In genomic region chrX:134717698-134718328, GRCh38 we compare ENCODE assay signal across 14 cellular contexts. TPM values are rescaled to one million over a fixed set of nuclear protein-coding genes. Genes with fewer than 3 reads are reported as not detected.
DNase-seq lines count a peak whose midpoint lies in the region; ATAC-seq, FAIRE-seq and TF ChIP-seq lines count a peak whose summit lies in the region.
"Had no signal": no experiment of that assay in that cellular context is flagged by ENCODE, and none has a peak within 500 bp of the region (broad histone marks: within the 10 kb centered on the region; RNA-seq: fewer than 3 reads in every experiment).

No MANE protein-coding gene starts in this region.

- no peak overlapping the region for H2BK12ac ChIP-seq in H9 (ENCODE audit: insufficient read length, low read depth, low read length)

- H3K27ac Mint-ChIP-seq in activated naive CD4-positive, alpha-beta T cell treated with anti-CD3 and anti-CD28 coated beads, Interleukin-2, amount 50 U/mL, for 72 hours = peak overlapping the region in 1 of 2 donors; percentile 75
- peak overlapping the region; percentile 83 for H3K27ac Mint-ChIP-seq in stimulated activated naive CD8-positive, alpha-beta T cell treated with anti-CD3 and anti-CD28 coated beads, Interleukin-15, Interleukin-2, amounts not matched to agents 100 ng/mL and 50 ng/mL, for 24 hours
- no peak overlapping the region for H3K27ac Mint-ChIP-seq in H9
- H3K27ac Mint-ChIP-seq: memory B cell had no signal

- H3K9ac ChIP-seq in H9 (ENCODE audit: extremely low read depth, insufficient read length, low read length) = no peak overlapping the region

- no peaks in the 10 kb centered on the region for H3K79me2 ChIP-seq in H9 (ENCODE audit: insufficient read depth, low read length)

- no peak overlapping the region for H3K18ac ChIP-seq in H9 (ENCODE audit: insufficient read length, low read depth, low read length)

- H2BK5ac ChIP-seq in H9 (ENCODE audit: insufficient read length, low read length) = no peak overlapping the region

- H3K4me1 ChIP-seq in H9 (ENCODE audit: insufficient read depth, low read length) = peaks cover 5% of the 10 kb centered on the region; the same call in 1 of the 2 replicates
- H3K4me1 ChIP-seq: tibial nerve had no signal

- H4K5ac ChIP-seq in H9 (ENCODE audit: insufficient read length, low read depth, low read length) = no peak overlapping the region

- no peaks in the 10 kb centered on the region for H3K36me3 Mint-ChIP-seq in activated naive CD4-positive, alpha-beta T cell treated with anti-CD3 and anti-CD28 coated beads, Interleukin-2, amount 50 U/mL, for 72 hours
- H3K36me3 Mint-ChIP-seq in stimulated activated naive CD8-positive, alpha-beta T cell treated with anti-CD3 and anti-CD28 coated beads, Interleukin-15, Interleukin-2, amounts not matched to agents 100 ng/mL and 50 ng/mL, for 24 hours (ENCODE audit: low read depth) = no peaks in the 10 kb centered on the region
- H3K36me3 Mint-ChIP-seq in H9 (ENCODE audit: insufficient read depth in 1 of 3, low read depth in 3 of 3) = peaks cover 0 to 6% (median 3%) of the 10 kb centered on the region in 3 experiments; a peak in 4 of 7 replicates
- H3K36me3 Mint-ChIP-seq: activated naive CD4-positive, alpha-beta T cell treated with anti-CD3 and anti-CD28 coated beads, Interleukin-2, amount 50 U/mL, for 24 hours; memory B cell had no signal

- H2BK15ac ChIP-seq in H9 (ENCODE audit: low read depth, low read length) = no peak overlapping the region

- no peak overlapping the region for H4K8ac ChIP-seq in H9 (replicated peaks; ENCODE audit: insufficient read length, low read depth, low read length)

- no peak overlapping the region for H3T11ph ChIP-seq in H9 (ENCODE audit: low read length)

- no peak overlapping the region for H3K4me2 ChIP-seq in H9 (ENCODE audit: insufficient read depth, insufficient read length, low read length)

- no peak overlapping the region for H4K91ac ChIP-seq in H9 (ENCODE audit: insufficient read length, low read depth, low read length)

- H3K14ac ChIP-seq in H9 (ENCODE audit: insufficient read depth, low read length) = no peak overlapping the region

- peaks cover 20% of the 10 kb centered on the region for H3K4me1 Mint-ChIP-seq in stimulated activated naive CD8-positive, alpha-beta T cell treated with anti-CD3 and anti-CD28 coated beads, Interleukin-15, Interleukin-2, amounts not matched to agents 100 ng/mL and 50 ng/mL, for 24 hours (ENCODE audit: low read depth)
- peaks cover 19 to 41% of the 10 kb centered on the region in 2 experiments for H3K4me1 Mint-ChIP-seq in H9

- H3K23ac ChIP-seq in H9 (ENCODE audit: insufficient read length, low read depth, low read length) = no peak overlapping the region

- H3K4ac ChIP-seq in H9 (ENCODE audit: low read depth, low read length) = no peak overlapping the region

- H3K4me3 Mint-ChIP-seq in stimulated activated naive CD8-positive, alpha-beta T cell treated with anti-CD3 and anti-CD28 coated beads, Interleukin-15, Interleukin-2, amounts not matched to agents 100 ng/mL and 50 ng/mL, for 24 hours = no peak overlapping the region
- no peak overlapping the region for H3K4me3 Mint-ChIP-seq in H9
- H3K4me3 Mint-ChIP-seq: activated naive CD4-positive, alpha-beta T cell treated with anti-CD3 and anti-CD28 coated beads, Interleukin-2, amount 50 U/mL, for 24 hours; memory B cell had no signal

- DNase-seq in activated naive CD4-positive, alpha-beta T cell treated with anti-CD3 and anti-CD28 coated beads, Interleukin-2, amount 50 U/mL, for 72 hours (ENCODE audit: low spot score in 2 of 2) = no peak
- DNase-seq in activated naive CD4-positive, alpha-beta T cell treated with anti-CD3 and anti-CD28 coated beads, Interleukin-2, amount 50 U/mL, for 16 hours = no peak
- DNase-seq in RCC 7860 (ENCODE audit: low spot score) = peak; percentile 24
- DNase-seq in foreskin fibroblast = peak; percentile 34 to 64
- DNase-seq in middle frontal gyrus (ENCODE audit: extremely low spot score, low spot score) = no peak
- no peak for DNase-seq in H9
- DNase-seq: activated CD4-positive, alpha-beta T cell treated with anti-CD3 and anti-CD28 coated beads for 1 hour had no signal

- no CpG with 5 or more reads among the region's 1 CpG for WGBS in H9 (ENCODE audit: extremely low coverage, insufficient read length, low lambda C conversion rate)

- H3K27ac ChIP-seq in H9 (ENCODE audit: insufficient read length, low read depth, low read length) = no peak overlapping the region
- H3K27ac ChIP-seq: tibial nerve had no signal

- H3K27me3 ChIP-seq in H9 (ENCODE audit: insufficient read depth, low read length) = no peaks in the 10 kb centered on the region
- H3K27me3 ChIP-seq: BE2C had no signal

- H3K4me3 ChIP-seq in foreskin fibroblast (ENCODE audit: low read depth in 1 of 2, low read length in 2 of 2) = no peak overlapping the region
- H3K4me3 ChIP-seq: tibial nerve had no signal

- H3K27me3 Mint-ChIP-seq in stimulated activated naive CD8-positive, alpha-beta T cell treated with anti-CD3 and anti-CD28 coated beads, Interleukin-15, Interleukin-2, amounts not matched to agents 100 ng/mL and 50 ng/mL, for 24 hours = peaks cover 3% of the 10 kb centered on the region
- H3K27me3 Mint-ChIP-seq in H9 (ENCODE audit: low read depth) = no peaks in the 10 kb centered on the region; the same call in 1 of the 2 replicates
- H3K27me3 Mint-ChIP-seq: activated naive CD4-positive, alpha-beta T cell treated with anti-CD3 and anti-CD28 coated beads, Interleukin-2, amount 50 U/mL, for 24 hours had no signal

- no peak for TF ChIP-seq CTCF in foreskin fibroblast (IDR thresholded peaks at IDR 0.05; ENCODE audit: low read depth, low read length)
- TF ChIP-seq CTCF in H9 (conservative IDR thresholded peaks at IDR 0.05) = no peak

- H4K20me1 ChIP-seq in H9 (ENCODE audit: control insufficient read depth, insufficient read depth, insufficient read length) = no peaks in the 10 kb centered on the region

- H3K23me2 ChIP-seq in H9 (ENCODE audit: insufficient read length, low read depth, low read length, poor library complexity, severe bottlenecking) = no peaks in the 10 kb centered on the region

- no peak overlapping the region for H2BK20ac ChIP-seq in H9 (ENCODE audit: low read depth, low read length, poor library complexity, severe bottlenecking)

- no peak for FAIRE-seq in RCC 7860 (lab: Jason Lieb, UNC)

- no peak overlapping the region for H3K56ac ChIP-seq in H9 (ENCODE audit: insufficient read length, low read depth, low read length)

- peak; percentile 68 to 81 for ATAC-seq in activated naive CD4-positive, alpha-beta T cell treated with anti-CD3 and anti-CD28 coated beads, Interleukin-2, amount 50 U/mL, for 72 hours
- no peak for ATAC-seq in HG02759 (IDR thresholded peaks at IDR 0.05; ENCODE audit: unreplicated experiment)

- H2AFZ ChIP-seq in H9 (ENCODE audit: low read length) = no peak overlapping the region

- no peaks in the 10 kb centered on the region for H3K9me3 ChIP-seq in H9 (ENCODE audit: control insufficient read depth, low read depth, low read length)
- H3K9me3 ChIP-seq: BE2C, tibial nerve had no signal

- no peak overlapping the region for H2AK5ac ChIP-seq in H9 (ENCODE audit: insufficient read length, low read length)

- H3K79me1 ChIP-seq in H9 (ENCODE audit: insufficient read depth, low read depth, low read length, poor library complexity, severe bottlenecking) = no peaks in the 10 kb centered on the region

- no peaks in the 10 kb centered on the region for H3K9me3 Mint-ChIP-seq in activated naive CD4-positive, alpha-beta T cell treated with anti-CD3 and anti-CD28 coated beads, Interleukin-2, amount 50 U/mL, for 72 hours
- H3K9me3 Mint-ChIP-seq in stimulated activated naive CD8-positive, alpha-beta T cell treated with anti-CD3 and anti-CD28 coated beads, Interleukin-15, Interleukin-2, amounts not matched to agents 100 ng/mL and 50 ng/mL, for 24 hours = no peaks in the 10 kb centered on the region
- H3K9me3 Mint-ChIP-seq in H9 = peaks cover 11 to 79% of the 10 kb centered on the region in 2 experiments
- H3K9me3 Mint-ChIP-seq: activated naive CD4-positive, alpha-beta T cell treated with anti-CD3 and anti-CD28 coated beads, Interleukin-2, amount 50 U/mL, for 24 hours had no signal

- no peak overlapping the region for H2BK120ac ChIP-seq in H9 (ENCODE audit: low read depth, low read length, poor library complexity, severe bottlenecking)

RNA-seq across cellular contexts. Expression of gene PLAC1, which starts 59.5 kb away (rescaled TPM):
- not detected for total RNA-seq in activated naive CD4-positive, alpha-beta T cell treated with anti-CD3 and anti-CD28 coated beads, Interleukin-2, amount 50 U/mL, for 72 hours
- 0.50 and 0.68 TPM in 2 replicates for total RNA-seq in H9 (2021)
- total RNA-seq: dermis microvascular lymphatic vessel endothelial cell, tibial nerve had no signal

Comparison
In these comparisons a context has a peak if more than half of its experiments do, and no peak if none do; other contexts are left out.
1. DNase-seq: peak in RCC 7860 (single experiment) and foreskin fibroblast (2 of 2); none in activated naive CD4-positive, alpha-beta T cell treated with anti-CD3 and anti-CD28 coated beads, Interleukin-2, amount 50 U/mL, for 72 hours (0 of 2), activated naive CD4-positive, alpha-beta T cell treated with anti-CD3 and anti-CD28 coated beads, Interleukin-2, amount 50 U/mL, for 16 hours (single experiment), middle frontal gyrus (single experiment) and H9 (single experiment).